Comparison of ENCODE assay signal across 20 cellular contexts in the genomic region with DNA sequence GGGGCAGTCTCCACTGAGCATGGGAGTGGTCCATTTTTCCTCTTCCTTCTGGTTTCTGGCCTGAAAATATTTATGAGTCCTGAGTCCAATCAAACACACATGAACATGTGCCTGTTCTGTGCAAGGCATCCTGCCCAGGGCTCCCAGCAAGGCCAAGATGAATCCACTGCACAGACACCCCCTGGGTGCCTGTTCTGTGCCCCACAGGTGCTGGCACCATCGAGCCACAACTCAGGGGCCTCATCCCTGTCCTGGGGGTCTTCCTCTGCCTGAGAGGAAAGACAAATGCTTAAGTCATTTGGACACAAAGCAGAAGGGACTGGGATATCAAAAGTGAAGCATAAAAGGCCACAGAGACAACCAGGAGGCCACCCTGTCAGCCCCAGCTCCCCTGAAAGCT.
DNase-seq lines count a peak whose midpoint lies in the region; ATAC-seq and TF ChIP-seq lines count a peak whose summit lies in the region.
"Had no signal": no experiment of that assay in that cellular context is flagged by ENCODE, and none has a peak within 500 bp of the region (broad histone marks: within the 10 kb centered on the region; RNA-seq: fewer than 3 reads in every experiment).

No MANE protein-coding gene starts in this region.

- CTCF ChIA-PET in SK-N-SH (lab: Yijun Ruan, JAX) (interaction anchor here (0.9 to 3.6 kb wide), 5 partner anchors 11 to 68 kb away, joined by 3 to 9 read pairs (median 6); no protein-coding TSS in a partner anchor), WTC11 (lab: Charles Lee) (interaction anchor here (1.0 to 3.4 kb wide), 4 partner anchors 24 to 291 kb away, joined by 4 to 20 read pairs (median 12); no protein-coding TSS in a partner anchor)

- H3K36me3 Mint-ChIP-seq in WTC11 (peaks cover 13% of the 10 kb centered on the region), neural crest cell (ENCODE audit: low read depth) (no peaks in the 10 kb centered on the region)

- no peaks in the 10 kb centered on the region for H3F3A ChIP-seq in SK-N-SH (replicated peaks; ENCODE audit: insufficient read depth)

- H3K9me3 ChIP-seq in SK-N-SH (no peaks in the 10 kb centered on the region; the same call in 1 of the 2 replicates), lower lobe of right lung (peaks cover 8% of the 10 kb centered on the region)

- no peaks in the 10 kb centered on the region for H3K9me2 ChIP-seq in SK-N-SH

- no peak overlapping the region for H3K9ac ChIP-seq in SK-N-SH
- H3K9ac ChIP-seq: BLaER1 treated with 17β-estradiol and CSF1 and Interleukin-3, amounts not matched to agents 10 nM and 100 nM had no signal

- H3K27me3 ChIP-seq in SK-N-SH (ENCODE audit: insufficient read depth) (no peaks in the 10 kb centered on the region), lower lobe of right lung (ENCODE audit: low read depth) (no peaks in the 10 kb centered on the region)
- H3K27me3 ChIP-seq: BLaER1 treated with 17β-estradiol and CSF1 and Interleukin-3, amounts not matched to agents 10 nM and 100 nM had no signal

- H3K27ac Mint-ChIP-seq in WTC11 (0 out of 2 replicates have a peak overlapping the region, but pooled peaks have one; percentile 43), neural crest cell (ENCODE audit: unreplicated experiment) (peak overlapping the region; percentile 89)
- H3K27ac Mint-ChIP-seq: CD8-positive, alpha-beta memory T cell had no signal

- DNase-seq in SK-N-SH (peak; percentile 57), WTC11 (ENCODE audit: low spot score) (no peak), neural crest cell (ENCODE audit: low read depth, low spot score) (no peak), lower lobe of right lung (no peak), NCI-H2227 treated with DMSO at 0.1 percent for 48 hours (lab: John Stamatoyannopoulos, UW) (no peak), NAMALWA (ENCODE audit: low spot score) (no peak)
- DNase-seq: CD8-positive, alpha-beta memory T cell; GDM1; KG1; NCI-H1048; NCI-H1436 treated with DMSO at 0.1 percent for 48 hours; NCI-H2029 treated with DMSO at 0.1 percent for 48 hours; NCI-H2171 treated with DMSO at 0.1 percent for 48 hours; NCI-H510A; NCI-H774 had no signal

- H3K4me1 ChIP-seq in SK-N-SH (ENCODE audit: control insufficient read depth in 1 of 2, insufficient read depth in 2 of 2, low read depth in 1 of 2, low read length in 1 of 2) = peaks cover 0 to 16% of the 10 kb centered on the region in 2 experiments; a peak in 1 of 4 replicates
- H3K4me1 ChIP-seq in lower lobe of right lung = no peaks in the 10 kb centered on the region

- no peak overlapping the region for H3K4me2 ChIP-seq in SK-N-SH

- no peak for TF ChIP-seq EP300 in SK-N-SH (IDR thresholded peaks at IDR 0.05; ENCODE audit: borderline replicate concordance in 1 of 2, low read depth in 1 of 2, low read length in 1 of 2)

- H3K79me2 ChIP-seq in SK-N-SH (ENCODE audit: insufficient read depth) = no peaks in the 10 kb centered on the region

- no peak overlapping the region for H3K4me3 Mint-ChIP-seq in WTC11
- H3K4me3 Mint-ChIP-seq in neural crest cell = no peak overlapping the region
- H3K4me3 Mint-ChIP-seq: CD8-positive, alpha-beta memory T cell had no signal

- H3K36me3 ChIP-seq in SK-N-SH (replicated peaks in 1 of 2; ENCODE audit: control insufficient read depth in 1 of 2, insufficient read depth in 2 of 2, low read length in 1 of 2) (no peaks in the 10 kb centered on the region), lower lobe of right lung (no peaks in the 10 kb centered on the region)
- H3K36me3 ChIP-seq: BLaER1 treated with 17β-estradiol and CSF1 and Interleukin-3, amounts not matched to agents 10 nM and 100 nM had no signal

- no peak overlapping the region; a peak in 1 of 4 replicates for H3K27ac ChIP-seq in SK-N-SH (ENCODE audit: low read depth in 2 of 2, low read length in 1 of 2)
- H3K27ac ChIP-seq in lower lobe of right lung = no peak overlapping the region
- H3K27ac ChIP-seq: BLaER1 treated with 17β-estradiol and CSF1 and Interleukin-3, amounts not matched to agents 10 nM and 100 nM had no signal

- TF ChIP-seq CTCF in SK-N-SH (IDR thresholded peaks at IDR 0.05) (no peak), WTC11 (IDR thresholded peaks at IDR 0.05) (no peak), neural crest cell (conservative IDR thresholded peaks at IDR 0.05) (no peak), lower lobe of right lung (IDR thresholded peaks at IDR 0.05) (no peak)

- POLR2A ChIA-PET in SK-N-SH (lab: Yijun Ruan, JAX) (no interaction called here), WTC11 (lab: Charles Lee) (no interaction called here)

- H3K4me3 ChIP-seq in SK-N-SH (ENCODE audit: low read depth in 2 of 2, low read length in 1 of 2) (no peak overlapping the region), lower lobe of right lung (no peak overlapping the region)
- H3K4me3 ChIP-seq: BLaER1 treated with 17β-estradiol and CSF1 and Interleukin-3, amounts not matched to agents 10 nM and 100 nM; GM12878 had no signal

- H3K27me3 Mint-ChIP-seq in WTC11 (ENCODE audit: low read depth) (no peaks in the 10 kb centered on the region), neural crest cell (ENCODE audit: low read depth) (no peaks in the 10 kb centered on the region)

- no peak for TF ChIP-seq RAD21 in SK-N-SH (IDR thresholded peaks at IDR 0.05; ENCODE audit: low read length)

- H3K4me1 Mint-ChIP-seq in WTC11 = peaks cover 68% of the 10 kb centered on the region
- peaks cover 12% of the 10 kb centered on the region for H3K4me1 Mint-ChIP-seq in neural crest cell
- H3K4me1 Mint-ChIP-seq: CD8-positive, alpha-beta memory T cell had no signal

- ATAC-seq in SK-N-SH treated with all-trans-retinoic acid at 6 μM for 48 hours (no peak), WTC11 (no peak), GM21723 (IDR thresholded peaks at IDR 0.05; ENCODE audit: unreplicated experiment) (no peak), lower lobe of right lung (no peak)
- ATAC-seq: GM12878, HepG2 had no signal

- no peak overlapping the region for H2AFZ ChIP-seq in SK-N-SH (ENCODE audit: low read depth)

- H3K9me3 Mint-ChIP-seq in WTC11 = peaks cover 13% of the 10 kb centered on the region
- H3K9me3 Mint-ChIP-seq in neural crest cell = peaks cover 6% of the 10 kb centered on the region

- no peaks in the 10 kb centered on the region for H4K20me1 ChIP-seq in SK-N-SH (ENCODE audit: insufficient read depth)
- H4K20me1 ChIP-seq: BLaER1 treated with 17β-estradiol and CSF1 and Interleukin-3, amounts not matched to agents 10 nM and 100 nM had no signal

- intact Hi-C loops in lower lobe of right lung (cut with DNase I) = no loop called here

- 29% methylated on average over 1 of the region's 1 CpG for WGBS in SK-N-SH (ENCODE audit: low lambda C conversion rate)

TF ChIP-seq in SK-N-SH, 30 proteins besides CTCF, POLR2A, EP300 and RAD21:
- TF ChIP-seq FOXJ3 (CRISPR knock-in tag; IDR thresholded peaks at IDR 0.05) (no peak), RCOR1 (IDR thresholded peaks at IDR 0.05; ENCODE audit: low read length) (no peak), SMC3 (IDR thresholded peaks at IDR 0.05; ENCODE audit: low read depth, low read length) (no peak)
TF ChIP-seq in SK-N-SH: peak in this region for 0.

TF ChIP-seq in SK-N-SH treated with all-trans-retinoic acid at 6 μM for 48 hours, 23 proteins besides CTCF, POLR2A, EP300 and RAD21 (continues in another document):
- TF ChIP-seq ZFP3 (CRISPR knock-in tag; IDR thresholded peaks at IDR 0.05) (no peak), ZNF70 (CRISPR knock-in tag; IDR thresholded peaks at IDR 0.05) (no peak), CSDC2 (CRISPR knock-in tag; IDR thresholded peaks at IDR 0.05) (no peak), GLIS3 (CRISPR knock-in tag; IDR thresholded peaks at IDR 0.05) (no peak), ZC3H10 (CRISPR knock-in tag; IDR thresholded peaks at IDR 0.05) (no peak), ZNF8 (CRISPR knock-in tag; IDR thresholded peaks at IDR 0.05) (no peak)
- TF ChIP-seq, protein P1, sequence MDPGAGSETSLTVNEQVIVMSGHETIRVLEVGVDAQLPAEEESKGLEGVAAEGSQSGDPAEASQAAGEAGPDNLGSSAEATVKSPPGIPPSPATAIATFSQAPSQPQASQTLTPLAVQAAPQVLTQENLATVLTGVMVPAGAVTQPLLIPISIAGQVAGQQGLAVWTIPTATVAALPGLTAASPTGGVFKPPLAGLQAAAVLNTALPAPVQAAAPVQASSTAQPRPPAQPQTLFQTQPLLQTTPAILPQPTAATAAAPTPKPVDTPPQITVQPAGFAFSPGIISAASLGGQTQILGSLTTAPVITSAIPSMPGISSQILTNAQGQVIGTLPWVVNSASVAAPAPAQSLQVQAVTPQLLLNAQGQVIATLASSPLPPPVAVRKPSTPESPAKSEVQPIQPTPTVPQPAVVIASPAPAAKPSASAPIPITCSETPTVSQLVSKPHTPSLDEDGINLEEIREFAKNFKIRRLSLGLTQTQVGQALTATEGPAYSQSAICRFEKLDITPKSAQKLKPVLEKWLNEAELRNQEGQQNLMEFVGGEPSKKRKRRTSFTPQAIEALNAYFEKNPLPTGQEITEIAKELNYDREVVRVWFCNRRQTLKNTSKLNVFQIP (CRISPR knock-in tag; IDR thresholded peaks at IDR 0.05; ENCODE audit: borderline replicate concordance, low read depth) = no peak

TF ChIP-seq in WTC11, 78 proteins besides CTCF, POLR2A, EP300 and RAD21:
- TF ChIP-seq TCF7 (CRISPR knock-in tag; IDR thresholded peaks at IDR 0.05; ENCODE audit: low read depth) = no peak
- TF ChIP-seq GTF2I (CRISPR knock-in tag; conservative IDR thresholded peaks at IDR 0.05) = no peak
- TF ChIP-seq, protein P2, sequence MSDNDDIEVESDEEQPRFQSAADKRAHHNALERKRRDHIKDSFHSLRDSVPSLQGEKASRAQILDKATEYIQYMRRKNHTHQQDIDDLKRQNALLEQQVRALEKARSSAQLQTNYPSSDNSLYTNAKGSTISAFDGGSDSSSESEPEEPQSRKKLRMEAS (CRISPR knock-in tag; IDR thresholded peaks at IDR 0.05) = 0 out of 2 replicates have a peak, but pooled peaks have one; percentile 5
